ENCODE assay signal across 28 cellular contexts in the genomic region with DNA sequence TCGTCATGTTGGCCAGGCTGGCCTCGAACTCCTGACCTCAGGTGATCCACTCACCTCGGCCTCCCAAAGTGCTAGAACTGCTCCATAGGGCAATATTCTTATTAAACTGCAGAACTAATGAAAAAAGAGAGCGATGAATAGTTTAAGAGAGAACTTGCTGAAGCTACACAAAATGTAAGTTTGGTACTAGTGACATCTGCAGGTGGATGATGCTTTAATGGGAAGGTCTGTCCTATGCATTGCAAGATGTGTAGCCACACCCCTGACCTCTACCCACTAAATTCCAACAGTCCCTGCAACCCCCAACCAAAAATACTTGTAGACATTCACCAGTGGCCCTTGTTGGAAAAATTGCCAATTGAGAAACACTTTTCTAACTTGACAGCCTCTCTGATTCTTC.
"Had no signal": no experiment of that assay in that cellular context is flagged by ENCODE, and none has a peak within 500 bp of the region (broad histone marks: within the 10 kb centered on the region; RNA-seq: fewer than 3 reads in every experiment).

No MANE protein-coding gene starts in this region.

- H3K9ac ChIP-seq: neural progenitor cell had no signal

- H3K27ac ChIP-seq: adrenal gland, ascending aorta, brain microvascular endothelial cell, gastrocnemius medialis, neural progenitor cell, sigmoid colon, transverse colon had no signal

- H3K36me3 ChIP-seq: adrenal gland, ascending aorta, brain microvascular endothelial cell, gastrocnemius medialis, neural progenitor cell, sigmoid colon, transverse colon had no signal

- H3K9me3 ChIP-seq: adrenal gland, ascending aorta, gastrocnemius medialis, sigmoid colon, transverse colon had no signal

- H3K4me1 Mint-ChIP-seq: activated CD4-positive, alpha-beta T cell treated with anti-CD3 and anti-CD28 coated beads, Interleukin-2, amount 10 ng/mL, durations not matched to agents 7 days and 5 days; activated CD8-positive, alpha-beta memory T cell treated with anti-CD3 and anti-CD28 coated beads, Interleukin-2, amount 10 ng/mL, durations not matched to agents 7 days and 5 days; activated T-helper 17 cell treated with anti-CD3 and anti-CD28 coated beads, Interleukin-2, amount 50 U/mL, for 72 hours; mesothelial cell of epicardium; stimulated activated naive B cell treated with anti-CD40 and anti-IgM and Interleukin-4, amounts not matched to agents 10 μg/mL and 1 μg/mL and 100 μg/mL, for 72 hours had no signal

- H3K27ac Mint-ChIP-seq: activated CD4-positive, alpha-beta T cell treated with anti-CD3 and anti-CD28 coated beads, Interleukin-2, amount 10 ng/mL, durations not matched to agents 7 days and 5 days; activated CD8-positive, alpha-beta memory T cell treated with anti-CD3 and anti-CD28 coated beads, Interleukin-2, amount 10 ng/mL, durations not matched to agents 7 days and 5 days; activated CD8-positive, alpha-beta T cell treated with anti-CD3 and anti-CD28 coated beads for 36 hours; activated naive CD4-positive, alpha-beta T cell treated with anti-CD3 and anti-CD28 coated beads, Interleukin-2, amount 50 U/mL, for 72 hours; activated T-helper 17 cell treated with anti-CD3 and anti-CD28 coated beads, Interleukin-2, amount 50 U/mL, for 72 hours; mesothelial cell of epicardium; naive thymus-derived CD8-positive, alpha-beta T cell; neural progenitor cell; stimulated activated naive B cell treated with anti-CD40 and anti-IgM and Interleukin-4, amounts not matched to agents 10 μg/mL and 1 μg/mL and 100 μg/mL, for 72 hours had no signal

- H2AFZ ChIP-seq: neural progenitor cell had no signal

- H3K4me3 Mint-ChIP-seq: activated CD4-positive, alpha-beta T cell treated with anti-CD3 and anti-CD28 coated beads, Interleukin-2, amount 10 ng/mL, durations not matched to agents 7 days and 5 days; activated CD8-positive, alpha-beta memory T cell treated with anti-CD3 and anti-CD28 coated beads, Interleukin-2, amount 10 ng/mL, durations not matched to agents 7 days and 5 days; activated CD8-positive, alpha-beta T cell treated with anti-CD3 and anti-CD28 coated beads for 36 hours; activated T-helper 17 cell treated with anti-CD3 and anti-CD28 coated beads, Interleukin-2, amount 50 U/mL, for 72 hours; mesothelial cell of epicardium; naive thymus-derived CD8-positive, alpha-beta T cell; neural progenitor cell; stimulated activated naive B cell treated with anti-CD40 and anti-IgM and Interleukin-4, amounts not matched to agents 10 μg/mL and 1 μg/mL and 100 μg/mL, for 72 hours had no signal

- H3K4me2 ChIP-seq: neural progenitor cell, smooth muscle cell had no signal

- DNase-seq: activated CD4-positive, alpha-beta T cell treated with anti-CD3 and anti-CD28 coated beads, Interleukin-2, amount 10 ng/mL, durations not matched to agents 7 days and 5 days; activated CD8-positive, alpha-beta memory T cell treated with anti-CD3 and anti-CD28 coated beads, Interleukin-2, amount 10 ng/mL, durations not matched to agents 7 days and 5 days; activated CD8-positive, alpha-beta T cell treated with anti-CD3 and anti-CD28 coated beads for 36 hours; adrenal gland; brain microvascular endothelial cell; central memory CD4-positive, alpha-beta T cell; effector memory CD4-positive, alpha-beta T cell; gastrocnemius medialis; head of caudate nucleus; hypothalamus; left ventricle myocardium superior; mammary epithelial cell; naive thymus-derived CD8-positive, alpha-beta T cell; sigmoid colon; stimulated activated CD4-positive, alpha-beta T cell treated with anti-CD3 and anti-CD28 coated beads, Interleukin-2, amount 100 ng/mL, for 48 hours; stimulated activated CD8-positive, alpha-beta memory T cell treated with anti-CD3 and anti-CD28 coated beads, Interleukin-4, amount 100 ng/mL, for 48 hours; stimulated activated naive B cell treated with anti-CD40 and anti-IgM and Interleukin-4, amounts not matched to agents 10 μg/mL and 1 μg/mL and 100 μg/mL, for 72 hours; transverse colon had no signal

- ATAC-seq: activated CD4-positive, CD25-positive, alpha-beta regulatory T cell treated with anti-CD3 and anti-CD28 coated beads, Interleukin-2, amount 50 U/mL, for 24 hours; activated CD8-positive, alpha-beta memory T cell treated with anti-CD3 and anti-CD28 coated beads, Interleukin-2, amount 10 ng/mL, durations not matched to agents 7 days and 5 days; activated CD8-positive, alpha-beta T cell treated with anti-CD3 and anti-CD28 coated beads for 36 hours; activated naive CD4-positive, alpha-beta T cell treated with anti-CD3 and anti-CD28 coated beads, Interleukin-2, amount 50 U/mL, for 72 hours; esophagus mucosa; gastrocnemius medialis; left ventricle myocardium superior; naive thymus-derived CD8-positive, alpha-beta T cell; stimulated activated naive B cell treated with anti-CD40 and anti-IgM and Interleukin-4, amounts not matched to agents 10 μg/mL and 1 μg/mL and 100 μg/mL, for 72 hours had no signal

- H3K36me3 Mint-ChIP-seq: activated CD8-positive, alpha-beta memory T cell treated with anti-CD3 and anti-CD28 coated beads, Interleukin-2, amount 10 ng/mL, durations not matched to agents 7 days and 5 days; activated naive CD4-positive, alpha-beta T cell treated with anti-CD3 and anti-CD28 coated beads, Interleukin-2, amount 50 U/mL, for 72 hours; mesothelial cell of epicardium; neural progenitor cell; stimulated activated naive B cell treated with anti-CD40 and anti-IgM and Interleukin-4, amounts not matched to agents 10 μg/mL and 1 μg/mL and 100 μg/mL, for 72 hours had no signal

- H3K4me3 ChIP-seq: adrenal gland, ascending aorta, gastrocnemius medialis, neural progenitor cell, sigmoid colon, smooth muscle cell, transverse colon had no signal

- H3K27me3 Mint-ChIP-seq: activated CD8-positive, alpha-beta memory T cell treated with anti-CD3 and anti-CD28 coated beads, Interleukin-2, amount 10 ng/mL, durations not matched to agents 7 days and 5 days; activated CD8-positive, alpha-beta T cell treated with anti-CD3 and anti-CD28 coated beads for 36 hours; activated T-helper 17 cell treated with anti-CD3 and anti-CD28 coated beads, Interleukin-2, amount 50 U/mL, for 72 hours; naive thymus-derived CD8-positive, alpha-beta T cell; stimulated activated naive B cell treated with anti-CD40 and anti-IgM and Interleukin-4, amounts not matched to agents 10 μg/mL and 1 μg/mL and 100 μg/mL, for 72 hours had no signal

- H3K9me3 Mint-ChIP-seq: activated CD8-positive, alpha-beta T cell treated with anti-CD3 and anti-CD28 coated beads for 36 hours; activated T-helper 17 cell treated with anti-CD3 and anti-CD28 coated beads, Interleukin-2, amount 50 U/mL, for 72 hours; neural progenitor cell had no signal

- H3K27me3 ChIP-seq: adrenal gland, ascending aorta, brain microvascular endothelial cell, gastrocnemius medialis, neural progenitor cell, sigmoid colon, transverse colon had no signal

- FAIRE-seq: colon, urothelium cell line had no signal

- H3K4me1 ChIP-seq: adrenal gland, gastrocnemius medialis, neural progenitor cell, sigmoid colon, transverse colon had no signal
